In genomic region chr6:32190054-32190945, GRCh38 we compare ENCODE assay signal across 8 cellular contexts. TPM values are rescaled to one million over a fixed set of nuclear protein-coding genes. Genes with fewer than 3 reads are reported as not detected.
DNase-seq lines count a peak whose midpoint lies in the region; ATAC-seq, FAIRE-seq and TF ChIP-seq lines count a peak whose summit lies in the region.

PBX2 (minus strand) TSS chr6:32190202; CDS start chr6:32189915, 287 bp downstream.

- FAIRE-seq in endothelial cell of umbilical vein (lab: Jason Lieb, UNC): peak; percentile 92

- intact Hi-C loops in OCI-LY7 (cut with micrococcal nuclease; ENCODE audit: unreplicated experiment) (no loop called here), endothelial cell of umbilical vein (cut with micrococcal nuclease) (loop anchor here (1.0 to 10.0 kb wide), 4 partner anchors 12 to 525 kb away; partner anchors contain the start of genes ATF6B, C6orf47, CSNK2B and GPANK1)

- DNase-seq in BJ (ENCODE audit: low read depth) (peak; percentile 38), OCI-LY7 (ENCODE audit: low spot score) (peak; percentile 90), activated T-cell treated with anti-CD3 and anti-CD28 coated beads for 1 hour (ENCODE audit: low read depth) (peak; percentile 83), endothelial cell of umbilical vein (ENCODE audit: low read depth, low spot score) (peak; percentile 93), midbrain (lab: John Stamatoyannopoulos, UW) (peak; percentile 89)
- peak; percentile 68 to 72 for DNase-seq in stimulated activated CD8-positive, alpha-beta memory T cell treated with anti-CD3 and anti-CD28 coated beads, Interleukin-15, amount 100 ng/mL, for 48 hours (ENCODE audit: low read depth in 2 of 2)

- peak within 1 kb of the TSS; percentile 72 for H3K27ac ChIP-seq in HUES6 (ENCODE audit: low read depth, low read length)
- peak within 1 kb of the TSS; percentile 79 for H3K27ac ChIP-seq in OCI-LY7 (ENCODE audit: low read depth, low read length, poor library complexity, severe bottlenecking)
- peak within 1 kb of the TSS; percentile 83 for H3K27ac ChIP-seq in endothelial cell of umbilical vein (ENCODE audit: insufficient read depth, low read depth, low read length)

- peak; percentile 47 for ATAC-seq in GM19452 (IDR thresholded peaks at IDR 0.05; ENCODE audit: unreplicated experiment)

- H3K4me2 ChIP-seq in OCI-LY7 (ENCODE audit: low read length): peak within 1 kb of the TSS; percentile 86
- peak within 1 kb of the TSS; percentile 89 for H3K4me2 ChIP-seq in endothelial cell of umbilical vein (ENCODE audit: insufficient read depth, low read length)

- H3K79me2 ChIP-seq in OCI-LY7 (ENCODE audit: insufficient read depth, low read depth, low read length) (peaks cover 31% of the 10 kb centered on the region; the same call in 1 of the 2 replicates), endothelial cell of umbilical vein (ENCODE audit: control insufficient read depth, insufficient read depth, low read length) (peaks cover 23% of the 10 kb centered on the region)

- CTCF ChIA-PET in BJ (lab: Yijun Ruan, JAX) (interaction anchor here (0.6 to 2.1 kb wide), 3 partner anchors 13 to 561 kb away, joined by 3 to 8 read pairs (median 7); no protein-coding TSS in a partner anchor), OCI-LY7 (lab: Charles Lee; ENCODE audit: unreplicated experiment) (interaction anchor here (0.6 kb wide), 1 partner anchor 331 kb away, joined by 3 read pairs; no protein-coding TSS in a partner anchor), endothelial cell of umbilical vein (lab: Charles Lee) (interaction anchor here (0.6 to 1.8 kb wide), 6 partner anchors 13 to 96 kb away, joined by 3 to 6 read pairs (median 4); partner anchors contain the start of genes ATF6B and FKBPL)

- TF ChIP-seq CTCF in BJ (IDR thresholded peaks at IDR 0.05; ENCODE audit: insufficient read depth, low read depth, low read length): no peak
- TF ChIP-seq CTCF in OCI-LY7 (conservative IDR thresholded peaks at IDR 0.05; ENCODE audit: low read length): no peak
- TF ChIP-seq CTCF in endothelial cell of umbilical vein (IDR thresholded peaks at IDR 0.05; ENCODE audit: extremely low read depth in 1 of 2, insufficient read depth in 1 of 2, low read depth in 1 of 2, low read length in 2 of 2): no peak

- H3K4me3 ChIP-seq in BJ (ENCODE audit: low read depth, low read length) (peak within 1 kb of the TSS; percentile 74), HUES6 (ENCODE audit: low read depth, low read length) (peak within 1 kb of the TSS; percentile 53), OCI-LY7 (ENCODE audit: low read depth, low read length, poor library complexity, severe bottlenecking) (peak within 1 kb of the TSS; percentile 92), endothelial cell of umbilical vein (replicated peaks in 1 of 3; ENCODE audit: insufficient read depth in 1 of 3, low read depth in 1 of 3, low read length in 3 of 3) (peak within 1 kb of the TSS; percentile 32 to 83 (median 73))

- dilution Hi-C loops in endothelial cell of umbilical vein (cut with MboI; ENCODE audit: extremely low pct_ligation_motif_present, low sequenced_read_pairs): no loop called here

- peak within 1 kb of the TSS; percentile 72 for H3K9ac ChIP-seq in HUES6 (ENCODE audit: low read length)
- peak within 1 kb of the TSS; percentile 80 for H3K9ac ChIP-seq in endothelial cell of umbilical vein (replicated peaks; ENCODE audit: extremely low read depth, insufficient read depth, low read length)

- no peaks in the 10 kb centered on the region for H3K9me1 ChIP-seq in endothelial cell of umbilical vein (replicated peaks; ENCODE audit: control insufficient read depth, extremely low read depth, insufficient read depth, low read length)

- POLR2A ChIA-PET in BJ (lab: Charles Lee) (interaction anchor here (0.6 to 1.4 kb wide), 5 partner anchors 13 to 781 kb away, joined by 4 to 6 read pairs (median 4); partner anchors contain the start of gene NEU1), OCI-LY7 (lab: Charles Lee) (interaction anchor here (0.6 to 3.3 kb wide), 4 partner anchors 11 to 782 kb away, joined by 3 to 16 read pairs (median 9); partner anchors contain the start of gene AGPAT1), endothelial cell of umbilical vein (lab: Charles Lee) (interaction anchor here (0.6 to 1.0 kb wide), 2 partner anchors 13 to 511 kb away, joined by 3 to 5 read pairs; no protein-coding TSS in a partner anchor)

- peaks cover 45% of the 10 kb centered on the region for H3K4me1 ChIP-seq in HUES6 (ENCODE audit: control insufficient read depth, insufficient read depth, low read length)
- peaks cover 68% of the 10 kb centered on the region for H3K4me1 ChIP-seq in OCI-LY7 (ENCODE audit: insufficient read depth, low read length, poor library complexity, severe bottlenecking)
- peaks cover 48% of the 10 kb centered on the region for H3K4me1 ChIP-seq in endothelial cell of umbilical vein (ENCODE audit: control insufficient read depth, extremely low read depth, insufficient read depth, low read length)

- H3K9me3 ChIP-seq in HUES6 (ENCODE audit: control insufficient read depth, insufficient read depth, low read depth, low read length) (no peaks in the 10 kb centered on the region), OCI-LY7 (ENCODE audit: low read length) (no peaks in the 10 kb centered on the region), endothelial cell of umbilical vein (replicated peaks; ENCODE audit: control insufficient read depth, insufficient read depth, low read length) (no peaks in the 10 kb centered on the region)

- H3K36me3 ChIP-seq in BJ (ENCODE audit: control insufficient read depth, insufficient read depth, low read length) (peaks cover 3% of the 10 kb centered on the region; the same call in 1 of the 2 replicates), HUES6 (ENCODE audit: control insufficient read depth, insufficient read depth, low read length) (peaks cover 23% of the 10 kb centered on the region), OCI-LY7 (ENCODE audit: insufficient read depth, low read length) (peaks cover 30% of the 10 kb centered on the region), endothelial cell of umbilical vein (ENCODE audit: control insufficient read depth in 2 of 2, extremely low read depth in 1 of 2, insufficient read depth in 2 of 2, low read length in 2 of 2) (peaks cover 0 to 16% of the 10 kb centered on the region in 2 experiments)

- no peaks in the 10 kb centered on the region for H3K27me3 ChIP-seq in BJ (ENCODE audit: control insufficient read depth, insufficient read depth, low read length)
- no peaks in the 10 kb centered on the region for H3K27me3 ChIP-seq in HUES6 (ENCODE audit: control insufficient read depth, insufficient read depth, low read length)
- H3K27me3 ChIP-seq in endothelial cell of umbilical vein (ENCODE audit: control insufficient read depth in 2 of 2, insufficient read depth in 2 of 2, low read length in 2 of 2): no peaks in the 10 kb centered on the region

- H2AFZ ChIP-seq in OCI-LY7 (ENCODE audit: low read length) (no peak within 1 kb of the TSS), endothelial cell of umbilical vein (ENCODE audit: low read depth, low read length) (no peak within 1 kb of the TSS)

- H4K20me1 ChIP-seq in OCI-LY7 (ENCODE audit: insufficient read depth, low read length): no peaks in the 10 kb centered on the region
- no peaks in the 10 kb centered on the region for H4K20me1 ChIP-seq in endothelial cell of umbilical vein (replicated peaks; ENCODE audit: control insufficient read depth, extremely low read depth, insufficient read depth, low read length)

- TSS peak; percentile 85 for BruUV-seq in OCI-LY7 (replicated peaks; lab: Mats Ljungman, UMichigan)
- BruUV-seq in endothelial cell of umbilical vein (replicated peaks; lab: Mats Ljungman, UMichigan): TSS peak; percentile 67

- H3K9me2 ChIP-seq in OCI-LY7 (ENCODE audit: insufficient read depth, low read length): no peaks in the 10 kb centered on the region

- TF ChIP-seq POLR2A in endothelial cell of umbilical vein (IDR thresholded peaks at IDR 0.05; ENCODE audit: low read depth, low read length): peak; percentile 53

TF ChIP-seq in endothelial cell of umbilical vein, 7 proteins besides CTCF, POLR2A, EP300 and RAD21:
- TF ChIP-seq POLR2AphosphoS5 (IDR thresholded peaks at IDR 0.05; ENCODE audit: insufficient read depth, low read depth, low read length): peak; percentile 57
- no peak for TF ChIP-seq MAX (IDR thresholded peaks at IDR 0.05; ENCODE audit: insufficient read depth, insufficient read length)
- TF ChIP-seq JUN (IDR thresholded peaks at IDR 0.05; ENCODE audit: borderline replicate concordance, insufficient read depth, insufficient read length, low read depth): no peak

RNA-seq across cellular contexts. Expression of gene PBX2, which starts in this region (rescaled TPM):
- polyA plus RNA-seq in BJ (2011; rRNA removed): 59.5 and 73.5 TPM in 2 replicates
- polyA minus RNA-seq in BJ (2011; rRNA and poly(A)+ RNA removed): 19.9 and 41.0 TPM in 2 replicates
- total RNA-seq in OCI-LY7 (2014; rRNA removed; shearing (Covaris generic)): 23.1 and 23.7 TPM in 2 replicates
- 77.3 and 80.5 TPM in 2 replicates for total RNA-seq in OCI-LY7 (2022)
- total RNA-seq in endothelial cell of umbilical vein: 95.9 and 100 TPM in 2 replicates
- polyA plus RNA-seq in endothelial cell of umbilical vein: 75.5 and 82.3 TPM in 2 replicates
- polyA plus RNA-seq in endothelial cell of umbilical vein (2011; cell fraction: cytosol; rRNA removed): 58.2 and 74.0 TPM in 2 replicates
- polyA plus RNA-seq in endothelial cell of umbilical vein (2011; cell fraction: nucleus; rRNA removed): 292 and 336 TPM in 2 replicates
- 46.3 and 49.9 TPM in 2 replicates for polyA plus RNA-seq in endothelial cell of umbilical vein (2012)
- polyA minus RNA-seq in endothelial cell of umbilical vein: 80.9 and 94.8 TPM in 2 replicates
- 15.5 TPM for polyA minus RNA-seq in endothelial cell of umbilical vein (2011; cell fraction: cytosol; rRNA and poly(A)+ RNA removed)
- 75.3 and 93.4 TPM in 2 replicates for polyA minus RNA-seq in endothelial cell of umbilical vein (2011; cell fraction: nucleus; rRNA and poly(A)+ RNA removed)

Comparison
In these comparisons a context has a peak if more than half of its experiments do, and no peak if none do; other contexts are left out.
1. Peak in every context shown above with its lines: DNase-seq, ATAC-seq, H3K4me3 ChIP-seq and H3K27ac ChIP-seq.
2. DNase-seq: peak in every context shown above with its lines; median percentile 93 in endothelial cell of umbilical vein; 90 in OCI-LY7; 89 in midbrain; 83 in activated T-cell treated with anti-CD3 and anti-CD28 coated beads for 1 hour; 70 in stimulated activated CD8-positive, alpha-beta memory T cell treated with anti-CD3 and anti-CD28 coated beads, Interleukin-15, amount 100 ng/mL, for 48 hours; 38 in BJ.